In the genomic region with DNA sequence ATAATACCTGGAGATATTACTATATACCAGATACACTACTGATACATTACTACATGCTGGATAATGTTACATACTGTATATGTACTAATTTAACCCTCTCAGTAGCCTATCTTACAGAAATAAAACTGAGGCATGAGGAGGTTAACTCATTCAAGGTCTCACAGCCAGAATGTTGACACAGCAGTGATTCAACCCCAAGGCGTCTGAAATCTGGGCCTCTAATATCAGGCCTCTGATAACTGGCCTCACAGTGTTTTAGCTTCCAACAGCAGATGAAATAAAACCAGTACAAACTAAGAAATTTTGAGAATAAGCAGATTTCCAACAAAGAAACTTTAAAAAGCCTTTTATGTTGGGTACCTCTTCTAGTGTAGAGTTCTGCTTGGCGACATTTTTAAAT, we compare ENCODE assay signal across 32 cellular contexts. TPM values are rescaled to one million over a fixed set of nuclear protein-coding genes. Genes with fewer than 3 reads are reported as not detected.
A peak's percentile ranks its signal among the peaks of the same experiment; 100 is the strongest.
DNase-seq lines count a peak whose midpoint lies in the region; ATAC-seq and TF ChIP-seq lines count a peak whose summit lies in the region.
"Had no signal": no experiment of that assay in that cellular context is flagged by ENCODE, and none has a peak within 500 bp of the region (broad histone marks: within the 10 kb centered on the region; RNA-seq: fewer than 3 reads in every experiment).

No MANE protein-coding gene starts in this region.

- no peaks in the 10 kb centered on the region for H3K36me3 Mint-ChIP-seq in immature natural killer cell
- no peaks in the 10 kb centered on the region for H3K36me3 Mint-ChIP-seq in activated naive CD8-positive, alpha-beta T cell treated with anti-CD3 and anti-CD28 coated beads for 36 hours
- H3K36me3 Mint-ChIP-seq: naive thymus-derived CD8-positive, alpha-beta T cell had no signal

- H3K27me3 Mint-ChIP-seq in immature natural killer cell (ENCODE audit: low read depth in 3 of 3), result peaks cover 0 to 3% (median 2%) of the 10 kb centered on the region in 3 donors
- peaks cover 12% of the 10 kb centered on the region for H3K27me3 Mint-ChIP-seq in activated naive CD8-positive, alpha-beta T cell treated with anti-CD3 and anti-CD28 coated beads for 36 hours
- H3K27me3 Mint-ChIP-seq: brain had no signal

- CTCF ChIA-PET in PC-3 (lab: Charles Lee), result no interaction called here

- no peak overlapping the region for H3K4me3 ChIP-seq in PC-3 (ENCODE audit: low read length)
- no peak overlapping the region for H3K4me3 ChIP-seq in cardiac fibroblast (replicated peaks in 1 of 2; ENCODE audit: low read depth in 2 of 2, low read length in 2 of 2)
- H3K4me3 ChIP-seq in foreskin fibroblast (ENCODE audit: low read depth in 1 of 2, low read length in 2 of 2), result no peak overlapping the region
- H3K4me3 ChIP-seq: lung, psoas muscle, sigmoid colon, tibial nerve had no signal

- intact Hi-C loops in PC-3 (cut with micrococcal nuclease), result no loop called here

- peaks cover 22% of the 10 kb centered on the region for H3K4me1 ChIP-seq in PC-3 (ENCODE audit: insufficient read depth, low read length)
- H3K4me1 ChIP-seq: BE2C, psoas muscle, sigmoid colon, tibial nerve had no signal

- TF ChIP-seq CTCF in PC-3 (conservative IDR thresholded peaks at IDR 0.05; ENCODE audit: low read depth, low read length) (no peak), cardiac fibroblast (IDR thresholded peaks at IDR 0.05; ENCODE audit: low read depth, low read length) (no peak), foreskin fibroblast (IDR thresholded peaks at IDR 0.05; ENCODE audit: low read depth, low read length) (no peak)

- no peak overlapping the region for H2AFZ ChIP-seq in PC-3 (ENCODE audit: low read length)

- no peaks in the 10 kb centered on the region for H3K27me3 ChIP-seq in PC-3 (ENCODE audit: low read length)
- H3K27me3 ChIP-seq: BE2C, foreskin keratinocyte, sigmoid colon, tibial nerve had no signal

- no peaks in the 10 kb centered on the region for H4K20me1 ChIP-seq in PC-3 (ENCODE audit: low read length)

- no peaks in the 10 kb centered on the region for H3K9me2 ChIP-seq in PC-3 (replicated peaks; ENCODE audit: low read length)

- H3K9ac ChIP-seq in PC-3 (ENCODE audit: low read length), result no peak overlapping the region

- no peak overlapping the region for H3K4me3 Mint-ChIP-seq in immature natural killer cell
- H3K4me3 Mint-ChIP-seq in activated naive CD8-positive, alpha-beta T cell treated with anti-CD3 and anti-CD28 coated beads for 36 hours, result no peak overlapping the region
- H3K4me3 Mint-ChIP-seq: activated CD4-positive, alpha-beta T cell treated with anti-CD3 and anti-CD28 coated beads, Interleukin-2, amount 10 ng/mL, durations not matched to agents 7 days and 5 days; activated naive CD8-positive, alpha-beta T cell treated with anti-CD3 and anti-CD28 coated beads, Interleukin-2, amount 50 U/mL, for 24 hours; brain; naive thymus-derived CD8-positive, alpha-beta T cell had no signal

- H3K9me3 ChIP-seq in PC-3 (ENCODE audit: low read length), result no peaks in the 10 kb centered on the region
- H3K9me3 ChIP-seq: BE2C, psoas muscle, sigmoid colon, tibial nerve had no signal

- H3K9me3 Mint-ChIP-seq in immature natural killer cell, result peaks cover 0 to 2% (median 0%) of the 10 kb centered on the region in 6 donors
- H3K9me3 Mint-ChIP-seq in activated naive CD8-positive, alpha-beta T cell treated with anti-CD3 and anti-CD28 coated beads for 36 hours, result no peaks in the 10 kb centered on the region
- H3K9me3 Mint-ChIP-seq: activated naive CD8-positive, alpha-beta T cell treated with anti-CD3 and anti-CD28 coated beads, Interleukin-2, amount 50 U/mL, for 24 hours had no signal

- no peaks in the 10 kb centered on the region for H3K4me1 Mint-ChIP-seq in immature natural killer cell
- H3K4me1 Mint-ChIP-seq in activated naive CD8-positive, alpha-beta T cell treated with anti-CD3 and anti-CD28 coated beads for 36 hours, result peaks cover 3% of the 10 kb centered on the region
- H3K4me1 Mint-ChIP-seq: activated CD4-positive, alpha-beta T cell treated with anti-CD3 and anti-CD28 coated beads, Interleukin-2, amount 10 ng/mL, durations not matched to agents 7 days and 5 days; activated naive CD8-positive, alpha-beta T cell treated with anti-CD3 and anti-CD28 coated beads, Interleukin-2, amount 50 U/mL, for 24 hours; brain had no signal

- DNase-seq in EL (peak; percentile 49), PC-3 (peak; percentile 40), cardiac fibroblast (ENCODE audit: low read depth in 2 of 2) (peak; percentile 51 to 73), foreskin fibroblast (peak; percentile 47 to 61), immature natural killer cell (no peak), cerebellar cortex (ENCODE audit: low spot score) (no peak)
- DNase-seq in activated naive CD8-positive, alpha-beta T cell treated with anti-CD3 and anti-CD28 coated beads for 36 hours, result no peak
- DNase-seq in activated T-cell treated with anti-CD3 and anti-CD28 coated beads, Interleukin-2, amount 50 U/mL, for 48 hours, result no peak
- DNase-seq: ACHN; activated CD4-positive, alpha-beta T cell treated with anti-CD3 and anti-CD28 coated beads, Interleukin-2, amount 10 ng/mL, durations not matched to agents 7 days and 5 days; activated naive CD8-positive, alpha-beta T cell treated with anti-CD3 and anti-CD28 coated beads, Interleukin-2, amount 50 U/mL, for 24 hours; activated T-cell treated with anti-CD3 and anti-CD28 coated beads, Interleukin-2, amount 50 U/mL, for 1 hour; BE2C; foreskin keratinocyte; left cardiac atrium; naive thymus-derived CD8-positive, alpha-beta T cell; NCI-H146; NCI-H2107; NCI-H446 treated with DMSO at 0.1 percent for 48 hours; NCI-H774; nucleus accumbens; psoas muscle; sigmoid colon; stimulated activated CD4-positive, alpha-beta T cell treated with anti-CD3 and anti-CD28 coated beads, Interleukin-4, amount 100 ng/mL, for 4 hours had no signal

- BruUV-seq in PC-3 (replicated peaks; lab: Mats Ljungman, UMichigan), result no TSS peak

- ATAC-seq in PC-3, result no peak
- ATAC-seq: activated naive CD8-positive, alpha-beta T cell treated with anti-CD3 and anti-CD28 coated beads, Interleukin-2, amount 50 U/mL, for 24 hours; foreskin keratinocyte; left cardiac atrium; naive thymus-derived CD8-positive, alpha-beta T cell; psoas muscle had no signal

- H3K27ac ChIP-seq in PC-3 (ENCODE audit: low read length), result no peak overlapping the region
- H3K27ac ChIP-seq: foreskin keratinocyte, psoas muscle, RWPE1, sigmoid colon, tibial nerve had no signal

- POLR2A ChIA-PET in PC-3 (lab: Charles Lee; ENCODE audit: unreplicated experiment), result no interaction called here

- no peaks in the 10 kb centered on the region for H3K79me2 ChIP-seq in PC-3 (ENCODE audit: low read length)

- no peaks in the 10 kb centered on the region for H3F3A ChIP-seq in PC-3 (ENCODE audit: low read length, unreplicated experiment)

- no peaks in the 10 kb centered on the region for H3K36me3 ChIP-seq in PC-3 (ENCODE audit: low read depth, low read length)
- H3K36me3 ChIP-seq: BE2C had no signal

- no peak overlapping the region for H3K4me2 ChIP-seq in PC-3 (ENCODE audit: low read length)

- no peak overlapping the region for H3K27ac Mint-ChIP-seq in immature natural killer cell
- no peak overlapping the region for H3K27ac Mint-ChIP-seq in activated naive CD8-positive, alpha-beta T cell treated with anti-CD3 and anti-CD28 coated beads for 36 hours
- H3K27ac Mint-ChIP-seq: activated CD4-positive, alpha-beta T cell treated with anti-CD3 and anti-CD28 coated beads, Interleukin-2, amount 10 ng/mL, durations not matched to agents 7 days and 5 days; activated naive CD8-positive, alpha-beta T cell treated with anti-CD3 and anti-CD28 coated beads, Interleukin-2, amount 50 U/mL, for 24 hours; brain; naive thymus-derived CD8-positive, alpha-beta T cell had no signal

RNA-seq across cellular contexts. Expression of gene DZIP1L, which starts 23.4 kb away (rescaled TPM):
- total RNA-seq in PC-3 (2014; rRNA removed), result 3.8 and 4.9 TPM in 2 replicates
- polyA plus RNA-seq in immature natural killer cell, result not detected
- total RNA-seq in activated naive CD8-positive, alpha-beta T cell treated with anti-CD3 and anti-CD28 coated beads for 36 hours, result under 1 TPM; 0.22 to 0.29 TPM
- total RNA-seq: naive thymus-derived CD8-positive, alpha-beta T cell had no signal
- polyA plus RNA-seq: naive thymus-derived CD8-positive, alpha-beta T cell had no signal

RNA-seq across cellular contexts. Expression of gene A4GNT, which starts 40.2 kb away (rescaled TPM):
- total RNA-seq in PC-3 (2014; rRNA removed), result not detected in 2 replicates
- not detected for polyA plus RNA-seq in immature natural killer cell
- total RNA-seq in activated naive CD8-positive, alpha-beta T cell treated with anti-CD3 and anti-CD28 coated beads for 36 hours, result not detected
- total RNA-seq: activated CD4-positive, alpha-beta T cell treated with anti-CD3 and anti-CD28 coated beads, Interleukin-2, amount 10 ng/mL, durations not matched to agents 7 days and 5 days; endothelial cell of umbilical vein; foreskin keratinocyte; left cardiac atrium; LHCN-M2; mononuclear cell; naive thymus-derived CD8-positive, alpha-beta T cell; psoas muscle; sigmoid colon; SK-MEL-5; tibial nerve had no signal
- polyA plus RNA-seq: endothelial cell of umbilical vein; foreskin keratinocyte; naive thymus-derived CD8-positive, alpha-beta T cell; psoas muscle; sigmoid colon had no signal

Comparison
In these comparisons a context has a peak if more than half of its experiments do, and no peak if none do; other contexts are left out.
1. DNase-seq: peak in EL (single experiment), PC-3 (single experiment), cardiac fibroblast (2 of 2) and foreskin fibroblast (2 of 2); none in immature natural killer cell (0 of 3), activated naive CD8-positive, alpha-beta T cell treated with anti-CD3 and anti-CD28 coated beads for 36 hours (single experiment), cerebellar cortex (single experiment) and activated T-cell treated with anti-CD3 and anti-CD28 coated beads, Interleukin-2, amount 50 U/mL, for 48 hours (0 of 2).